In the genomic region with DNA sequence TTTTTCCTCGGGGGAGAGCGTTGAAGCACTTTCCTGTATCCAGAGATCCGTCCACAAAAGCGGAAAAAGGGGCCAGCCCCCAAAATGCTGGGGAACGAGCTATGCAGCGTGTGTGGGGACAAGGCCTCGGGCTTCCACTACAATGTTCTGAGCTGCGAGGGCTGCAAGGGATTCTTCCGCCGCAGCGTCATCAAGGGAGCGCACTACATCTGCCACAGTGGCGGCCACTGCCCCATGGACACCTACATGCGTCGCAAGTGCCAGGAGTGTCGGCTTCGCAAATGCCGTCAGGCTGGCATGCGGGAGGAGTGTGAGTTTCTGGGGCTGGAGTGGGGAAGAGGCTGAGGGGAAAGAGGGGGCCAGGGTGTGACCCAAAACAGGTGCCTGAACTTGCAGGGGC, we compare ENCODE assay signal across 18 cellular contexts.
"Had no signal": no experiment of that assay in that cellular context is flagged by ENCODE, and none has a peak within 500 bp of the region (broad histone marks: within the 10 kb centered on the region; RNA-seq: fewer than 3 reads in every experiment).

No MANE protein-coding gene starts in this region.

- H3K9me3 ChIP-seq: heart right ventricle, upper lobe of right lung had no signal

- H3K27ac Mint-ChIP-seq: activated naive CD8-positive, alpha-beta T cell; memory B cell; natural killer cell; stimulated activated effector memory CD8-positive, alpha-beta T cell treated with anti-CD3 and anti-CD28 coated beads, Interleukin-12 subunit alpha, Interleukin-12 subunit beta, amount 100 ng/mL, for 72 hours; stimulated activated naive CD8-positive, alpha-beta T cell treated with anti-CD3 and anti-CD28 coated beads, Interleukin-15, Interleukin-2, amounts not matched to agents 100 ng/mL and 50 ng/mL, for 24 hours had no signal

- H3K4me3 ChIP-seq: skin epidermis, upper lobe of right lung had no signal

- H3K36me3 Mint-ChIP-seq: activated naive CD8-positive, alpha-beta T cell; natural killer cell; stimulated activated effector memory CD8-positive, alpha-beta T cell treated with anti-CD3 and anti-CD28 coated beads, Interleukin-12 subunit alpha, Interleukin-12 subunit beta, amount 100 ng/mL, for 72 hours had no signal

- H3K27me3 ChIP-seq: brain microvascular endothelial cell, heart right ventricle, upper lobe of right lung had no signal

- H3K27ac ChIP-seq: brain microvascular endothelial cell, upper lobe of right lung had no signal

- H3K4me3 Mint-ChIP-seq: activated naive CD8-positive, alpha-beta T cell; memory B cell; natural killer cell; stimulated activated effector memory CD8-positive, alpha-beta T cell treated with anti-CD3 and anti-CD28 coated beads, Interleukin-12 subunit alpha, Interleukin-12 subunit beta, amount 100 ng/mL, for 72 hours; stimulated activated naive CD8-positive, alpha-beta T cell treated with anti-CD3 and anti-CD28 coated beads, Interleukin-15, Interleukin-2, amounts not matched to agents 100 ng/mL and 50 ng/mL, for 24 hours had no signal

- ATAC-seq: heart right ventricle, sciatic nerve, upper lobe of right lung had no signal

- DNase-seq: activated CD4-positive, alpha-beta T cell treated with anti-CD3 and anti-CD28 coated beads, Interleukin-2, amount 50 U/mL, for 1 hour; activated CD4-positive, CD25-positive, alpha-beta regulatory T cell treated with anti-CD3 and anti-CD28 coated beads, Interleukin-2, amount 50 U/mL, for 72 hours; activated effector memory CD4-positive, alpha-beta T cell treated with Interleukin-2 at 50 U/mL for 16 hours; activated naive CD4-positive, alpha-beta T cell treated with Interleukin-2 at 50 U/mL for 16 hours; amniotic stem cell; brain microvascular endothelial cell; cortex of kidney; heart right ventricle; natural killer cell; stimulated activated CD4-positive, alpha-beta T cell treated with anti-CD3 and anti-CD28 coated beads, Interleukin-4, amount 100 ng/mL, for 24 hours; T-helper 2 cell; upper lobe of right lung had no signal

- H3K27me3 Mint-ChIP-seq: activated naive CD8-positive, alpha-beta T cell; memory B cell; stimulated activated naive CD8-positive, alpha-beta T cell treated with anti-CD3 and anti-CD28 coated beads, Interleukin-15, Interleukin-2, amounts not matched to agents 100 ng/mL and 50 ng/mL, for 24 hours had no signal

- H3K36me3 ChIP-seq: brain microvascular endothelial cell had no signal

- H3K9me3 Mint-ChIP-seq: memory B cell; natural killer cell; stimulated activated effector memory CD8-positive, alpha-beta T cell treated with anti-CD3 and anti-CD28 coated beads, Interleukin-12 subunit alpha, Interleukin-12 subunit beta, amount 100 ng/mL, for 72 hours; stimulated activated naive CD8-positive, alpha-beta T cell treated with anti-CD3 and anti-CD28 coated beads, Interleukin-15, Interleukin-2, amounts not matched to agents 100 ng/mL and 50 ng/mL, for 24 hours had no signal
